In genomic region chr4:6767725-6768538, GRCh38 we compare ENCODE assay signal across 1 cellular context.
TF ChIP-seq lines count a peak whose summit lies in the region.

No MANE protein-coding gene starts in this region.

TF ChIP-seq in HepG2, 621 proteins besides CTCF, POLR2A, EP300 and RAD21 (continued from another document and continues in another):
- TF ChIP-seq HNF1A (IDR thresholded peaks at IDR 0.05; ENCODE audit: low read depth) (no peak), HNF1A (CRISPR knock-in tag; IDR thresholded peaks at IDR 0.05; ENCODE audit: borderline replicate concordance) (peak; percentile 66; the same call in 1 of the 2 replicates), ZNF687 (CRISPR knock-in tag; IDR thresholded peaks at IDR 0.05) (peak; percentile 61), PHB2 (IDR thresholded peaks at IDR 0.05; ENCODE audit: partially characterized antibody) (no peak), POLR2G (IDR thresholded peaks at IDR 0.05; ENCODE audit: low read depth, low read length) (0 out of 2 replicates have a peak, but pooled peaks have one; percentile 39), ARHGAP35 (CRISPR knock-in tag; IDR thresholded peaks at IDR 0.05; ENCODE audit: borderline replicate concordance) (no peak), ZNF609 (CRISPR knock-in tag; IDR thresholded peaks at IDR 0.05; ENCODE audit: borderline replicate concordance) (0 out of 2 replicates have a peak, but pooled peaks have one; percentile 18), CBX5 (CRISPR knock-in tag; IDR thresholded peaks at IDR 0.05; ENCODE audit: borderline replicate concordance) (no peak), POLR2AphosphoS5 (IDR thresholded peaks at IDR 0.05; ENCODE audit: low read depth, low read length) (no peak), IRF9 (CRISPR knock-in tag; IDR thresholded peaks at IDR 0.05; ENCODE audit: borderline replicate concordance) (no peak), DBP (CRISPR knock-in tag; IDR thresholded peaks at IDR 0.05; ENCODE audit: not compliant biosample characterization) (no peak), THRA (CRISPR knock-in tag; IDR thresholded peaks at IDR 0.05; ENCODE audit: borderline replicate concordance) (peak; percentile 8; the same call in 1 of the 2 replicates), PREB (CRISPR knock-in tag; IDR thresholded peaks at IDR 0.05) (no peak), ZNF792 (CRISPR knock-in tag; IDR thresholded peaks at IDR 0.05) (peak; percentile 38; the same call in 1 of the 2 replicates), ESRRA (CRISPR knock-in tag; IDR thresholded peaks at IDR 0.05; ENCODE audit: low read depth) (0 out of 2 replicates have a peak, but pooled peaks have one; percentile 6), TBX2 (CRISPR knock-in tag; IDR thresholded peaks at IDR 0.05; ENCODE audit: borderline replicate concordance) (peak; percentile 14; the same call in 1 of the 2 replicates), ZGPAT (CRISPR knock-in tag; IDR thresholded peaks at IDR 0.05) (0 out of 2 replicates have a peak, but pooled peaks have one; percentile 30), ZNF280D (CRISPR knock-in tag; IDR thresholded peaks at IDR 0.05) (no peak), MTA3 (CRISPR knock-in tag; IDR thresholded peaks at IDR 0.05) (no peak), ZNF3 (CRISPR knock-in tag; IDR thresholded peaks at IDR 0.05) (no peak), PRPF4 (IDR thresholded peaks at IDR 0.05; ENCODE audit: low read depth, low read length, poor library complexity, severe bottlenecking) (peak; percentile 98), MNT (IDR thresholded peaks at IDR 0.05) (no peak), KDM3A (CRISPR knock-in tag; IDR thresholded peaks at IDR 0.05; ENCODE audit: low read depth) (no peak)
